8 cellular contexts compared by ENCODE assay signal in the genomic region with DNA sequence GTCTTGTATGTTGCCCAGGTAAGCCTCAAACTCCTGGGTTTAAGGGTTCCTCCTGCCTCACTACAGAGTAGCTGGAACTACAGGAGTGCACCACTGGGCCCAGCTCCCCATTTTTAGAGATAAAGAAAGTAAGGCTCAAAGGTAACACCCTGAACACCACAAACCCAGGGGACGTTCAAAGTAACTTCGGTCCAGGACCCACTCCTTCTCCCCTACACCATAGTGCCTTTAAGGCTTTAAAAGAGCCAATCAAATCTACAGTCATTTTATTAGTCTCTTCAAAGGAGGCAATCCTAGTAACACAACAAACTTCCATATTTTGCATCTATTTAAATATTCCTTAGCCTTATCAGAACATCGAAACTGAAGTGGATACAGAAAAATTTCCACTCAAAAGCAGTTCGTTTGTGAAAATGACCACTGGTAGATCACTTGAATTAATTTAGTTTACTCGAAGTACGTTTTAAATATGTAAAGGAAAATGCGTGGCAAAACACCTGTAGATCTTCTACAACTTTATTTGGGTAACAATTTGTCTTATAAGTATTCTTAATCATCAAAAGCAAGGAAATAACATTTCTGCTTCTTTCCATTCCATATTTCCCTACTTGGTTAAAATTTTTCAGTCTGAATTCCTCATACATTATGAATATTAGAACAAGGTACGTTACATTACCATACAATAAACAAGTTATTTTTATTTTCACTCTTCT. TPM values are rescaled to one million over a fixed set of nuclear protein-coding genes. Genes with fewer than 3 reads are reported as not detected.
A peak's percentile ranks its signal among the peaks of the same experiment; 100 is the strongest.
DNase-seq lines count a peak whose midpoint lies in the region; ATAC-seq and TF ChIP-seq lines count a peak whose summit lies in the region.

No MANE protein-coding gene starts in this region.

- peaks cover 4 to 74% (median 30%) of the 10 kb centered on the region in 3 donors for H3K4me1 ChIP-seq in esophagus squamous epithelium

- H3K9me3 Mint-ChIP-seq in activated CD8-positive, alpha-beta memory T cell treated with anti-CD3 and anti-CD28 coated beads, Interleukin-2, amount 10 ng/mL, durations not matched to agents 7 days and 5 days (ENCODE audit: low read depth): no peaks in the 10 kb centered on the region
- no peaks in the 10 kb centered on the region for H3K9me3 Mint-ChIP-seq in T-helper 2 cell treated with Interferon-gamma antibody and Interleukin-4, amounts not matched to agents 5 μg/mL and 100 μg/mL, for 36 hours
- no peaks in the 10 kb centered on the region for H3K9me3 Mint-ChIP-seq in progenitor cell of endocrine pancreas (ENCODE audit: low read depth)

- peaks cover 2% of the 10 kb centered on the region for H3K36me3 Mint-ChIP-seq in activated CD8-positive, alpha-beta memory T cell treated with anti-CD3 and anti-CD28 coated beads, Interleukin-2, amount 10 ng/mL, durations not matched to agents 7 days and 5 days
- peaks cover 6% of the 10 kb centered on the region for H3K36me3 Mint-ChIP-seq in T-helper 2 cell treated with Interferon-gamma antibody and Interleukin-4, amounts not matched to agents 5 μg/mL and 100 μg/mL, for 36 hours (ENCODE audit: low read depth)
- H3K36me3 Mint-ChIP-seq in progenitor cell of endocrine pancreas (ENCODE audit: insufficient read depth): no peaks in the 10 kb centered on the region

- no peak for ATAC-seq in activated CD8-positive, alpha-beta memory T cell treated with anti-CD3 and anti-CD28 coated beads, Interleukin-2, amount 10 ng/mL, durations not matched to agents 7 days and 5 days
- ATAC-seq in GM21786 (IDR thresholded peaks at IDR 0.05; ENCODE audit: unreplicated experiment): no peak
- no peak for ATAC-seq in GM18520 (IDR thresholded peaks at IDR 0.05; ENCODE audit: unreplicated experiment)
- ATAC-seq in HG03135 (IDR thresholded peaks at IDR 0.05; ENCODE audit: unreplicated experiment): no peak

- no peaks in the 10 kb centered on the region for H3K27me3 ChIP-seq in esophagus squamous epithelium

- WGBS in esophagus squamous epithelium, 2 donors: 2 to 6% methylated on average over 8 of the region's 8 CpGs

- DNase-seq in activated CD8-positive, alpha-beta memory T cell treated with anti-CD3 and anti-CD28 coated beads, Interleukin-2, amount 10 ng/mL, durations not matched to agents 7 days and 5 days: peak; percentile 47
- DNase-seq in activated CD8-positive, alpha-beta memory T cell treated with anti-CD3 and anti-CD28 coated beads for 24 hours: no peak
- DNase-seq in T-helper 2 cell treated with Interferon-gamma antibody and Interleukin-4, amounts not matched to agents 5 μg/mL and 100 μg/mL, for 36 hours (ENCODE audit: low spot score): peak; percentile 8
- DNase-seq in esophagus squamous epithelium (lab: John Stamatoyannopoulos, UW) (no peak), progenitor cell of endocrine pancreas (ENCODE audit: low spot score, unreplicated experiment) (no peak)

- H3K36me3 ChIP-seq in esophagus squamous epithelium: no peaks in the 10 kb centered on the region

- H3K4me3 Mint-ChIP-seq in activated CD8-positive, alpha-beta memory T cell treated with anti-CD3 and anti-CD28 coated beads, Interleukin-2, amount 10 ng/mL, durations not matched to agents 7 days and 5 days: peak overlapping the region; percentile 85
- peak overlapping the region; percentile 89 for H3K4me3 Mint-ChIP-seq in T-helper 2 cell treated with Interferon-gamma antibody and Interleukin-4, amounts not matched to agents 5 μg/mL and 100 μg/mL, for 36 hours
- peak overlapping the region; percentile 85 for H3K4me3 Mint-ChIP-seq in progenitor cell of endocrine pancreas (ENCODE audit: low read depth)

- peaks cover 53% of the 10 kb centered on the region for H3K4me1 Mint-ChIP-seq in activated CD8-positive, alpha-beta memory T cell treated with anti-CD3 and anti-CD28 coated beads, Interleukin-2, amount 10 ng/mL, durations not matched to agents 7 days and 5 days
- H3K4me1 Mint-ChIP-seq in T-helper 2 cell treated with Interferon-gamma antibody and Interleukin-4, amounts not matched to agents 5 μg/mL and 100 μg/mL, for 36 hours (ENCODE audit: low read depth): peaks cover 48% of the 10 kb centered on the region
- H3K4me1 Mint-ChIP-seq in progenitor cell of endocrine pancreas (ENCODE audit: low read depth): peaks cover 37% of the 10 kb centered on the region

- peak overlapping the region; percentile 61 to 100 (median 98) for H3K27ac ChIP-seq in esophagus squamous epithelium

- H3K27ac Mint-ChIP-seq in activated CD8-positive, alpha-beta memory T cell treated with anti-CD3 and anti-CD28 coated beads, Interleukin-2, amount 10 ng/mL, durations not matched to agents 7 days and 5 days: peak overlapping the region; percentile 93
- H3K27ac Mint-ChIP-seq in T-helper 2 cell treated with Interferon-gamma antibody and Interleukin-4, amounts not matched to agents 5 μg/mL and 100 μg/mL, for 36 hours: peak overlapping the region; percentile 95
- peak overlapping the region; percentile 98 for H3K27ac Mint-ChIP-seq in progenitor cell of endocrine pancreas

- H3K4me3 ChIP-seq in esophagus squamous epithelium: peak overlapping the region; percentile 76 to 97 (median 84)

- CTCF ChIA-PET in activated CD8-positive, alpha-beta memory T cell treated with anti-CD3 and anti-CD28 coated beads, Interleukin-2, amount 10 ng/mL, durations not matched to agents 7 days and 5 days (lab: Charles Lee): interaction anchor here (0.6 to 2.4 kb wide), 6 partner anchors 112 to 359 kb away, joined by 3 to 7 read pairs (median 4); a partner anchor contains a TSS

- H3K27me3 Mint-ChIP-seq in activated CD8-positive, alpha-beta memory T cell treated with anti-CD3 and anti-CD28 coated beads, Interleukin-2, amount 10 ng/mL, durations not matched to agents 7 days and 5 days: no peaks in the 10 kb centered on the region
- no peaks in the 10 kb centered on the region for H3K27me3 Mint-ChIP-seq in T-helper 2 cell treated with Interferon-gamma antibody and Interleukin-4, amounts not matched to agents 5 μg/mL and 100 μg/mL, for 36 hours (ENCODE audit: low read depth)
- no peaks in the 10 kb centered on the region for H3K27me3 Mint-ChIP-seq in progenitor cell of endocrine pancreas

- no peaks in the 10 kb centered on the region for H3K9me3 ChIP-seq in esophagus squamous epithelium

- TF ChIP-seq POLR2A in esophagus squamous epithelium (IDR thresholded peaks at IDR 0.05): no peak

- no peak for TF ChIP-seq CTCF in esophagus squamous epithelium (IDR thresholded peaks at IDR 0.05)
- no peak for TF ChIP-seq CTCF in progenitor cell of endocrine pancreas (IDR thresholded peaks at IDR 0.05; ENCODE audit: unreplicated experiment)

- intact Hi-C loops in esophagus squamous epithelium (cut with DNase I): no loop called here

RNA-seq across cellular contexts. Expression of a gene that starts 1.8 kb away (rescaled TPM):
- 10 to 100 TPM; 41.2 to 44.8 TPM for total RNA-seq in activated CD8-positive, alpha-beta memory T cell treated with anti-CD3 and anti-CD28 coated beads, Interleukin-2, amount 10 ng/mL, durations not matched to agents 7 days and 5 days
- 10 to 100 TPM; 10.9 to 42.9 (median 24.9) TPM for total RNA-seq in esophagus squamous epithelium
- total RNA-seq in progenitor cell of endocrine pancreas: 39.7 and 46.4 TPM in 2 replicates

Comparison
In these comparisons a context has a peak if more than half of its experiments do, and no peak if none do; other contexts are left out.
1. DNase-seq: peak in activated CD8-positive, alpha-beta memory T cell treated with anti-CD3 and anti-CD28 coated beads, Interleukin-2, amount 10 ng/mL, durations not matched to agents 7 days and 5 days (single experiment) and T-helper 2 cell treated with Interferon-gamma antibody and Interleukin-4, amounts not matched to agents 5 μg/mL and 100 μg/mL, for 36 hours (single experiment); none in activated CD8-positive, alpha-beta memory T cell treated with anti-CD3 and anti-CD28 coated beads for 24 hours (single experiment), esophagus squamous epithelium (single experiment) and progenitor cell of endocrine pancreas (single experiment).
2. Peak in every context shown above with its lines, with median percentiles within 50 percentile points of each other: H3K27ac Mint-ChIP-seq and H3K4me3 Mint-ChIP-seq.